In the genomic region with DNA sequence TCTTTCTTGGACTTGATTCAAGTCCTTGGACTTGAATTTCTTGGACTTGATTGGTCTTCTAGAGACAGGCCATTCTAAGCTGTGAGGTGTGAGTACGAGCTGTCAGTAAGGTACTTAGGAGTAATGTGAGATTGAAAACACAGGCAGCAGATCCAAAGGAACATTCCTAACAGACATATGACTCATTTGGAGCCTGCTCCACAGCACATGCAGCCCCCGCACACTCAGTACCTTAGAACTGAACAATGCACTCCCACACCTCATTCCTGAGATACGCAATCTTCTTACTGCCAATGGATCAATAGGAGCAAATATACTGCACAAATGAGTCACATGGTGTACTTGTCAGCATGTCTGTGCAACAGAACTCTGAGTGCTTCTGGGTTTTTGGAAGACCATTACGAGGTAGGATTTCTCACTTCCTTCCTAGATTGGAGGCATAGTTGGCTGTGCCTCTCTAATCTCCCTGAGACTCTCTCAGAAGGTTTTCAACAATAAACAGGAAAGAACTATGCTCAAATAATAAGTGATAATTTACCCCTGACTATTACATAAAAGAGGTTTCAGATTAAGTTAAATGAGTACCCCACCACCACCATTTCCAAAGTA, we compare ENCODE assay signal across 20 cellular contexts.
DNase-seq lines count a peak whose midpoint lies in the region; ATAC-seq, FAIRE-seq and TF ChIP-seq lines count a peak whose summit lies in the region.
"Had no signal": no experiment of that assay in that cellular context is flagged by ENCODE, and none has a peak within 500 bp of the region (broad histone marks: within the 10 kb centered on the region; RNA-seq: fewer than 3 reads in every experiment).

No MANE protein-coding gene starts in this region.

- no peak for FAIRE-seq in urothelium cell line (lab: Jason Lieb, UNC)

- no peaks in the 10 kb centered on the region for H3K4me1 ChIP-seq in foreskin keratinocyte
- no peaks in the 10 kb centered on the region for H3K4me1 ChIP-seq in lower lobe of right lung
- H3K4me1 ChIP-seq: Caco-2 had no signal

- no peak for TF ChIP-seq CTCF in astrocyte of the cerebellum (IDR thresholded peaks at IDR 0.05; ENCODE audit: low read depth, low read length, missing control alignments)
- no peak for TF ChIP-seq CTCF in foreskin keratinocyte (conservative IDR thresholded peaks at IDR 0.05)
- no peak for TF ChIP-seq CTCF in lower lobe of right lung (IDR thresholded peaks at IDR 0.05)

- H3K36me3 ChIP-seq in lower lobe of right lung = no peaks in the 10 kb centered on the region

- peak; percentile 15 for DNase-seq in astrocyte of the cerebellum (ENCODE audit: low read depth)
- DNase-seq in foreskin keratinocyte = peak; percentile 85 to 91
- no peak for DNase-seq in lower lobe of right lung
- DNase-seq in urothelium cell line (ENCODE audit: low spot score) = peak; percentile 68
- no peak for DNase-seq in NCI-H146 (lab: John Stamatoyannopoulos, UW)
- no peak for DNase-seq in stimulated activated CD4-positive, alpha-beta T cell treated with anti-CD3 and anti-CD28 coated beads, Interleukin-12 subunit alpha, Interleukin-12 subunit beta, amount 100 ng/mL, for 4 hours
- DNase-seq in activated T-cell treated with anti-CD3 and anti-CD28 coated beads, Interleukin-2, amount 50 U/mL, for 48 hours = no peak
- DNase-seq: activated CD4-positive, alpha-beta T cell treated with anti-CD3 and anti-CD28 coated beads for 48 hours; AML-193; Caco-2; effector memory CD4-positive, alpha-beta T cell; mucosa of descending colon; NCI-H2171 treated with DMSO at 0.1 percent for 48 hours; SHP77 treated with DMSO at 0.1 percent for 48 hours; stimulated activated CD4-positive, alpha-beta T cell treated with anti-CD3 and anti-CD28 coated beads, Interleukin-1b, Interleukin-23, amount 100 ng/mL, for 48 hours; stimulated activated naive CD4-positive, alpha-beta T cell treated with Interleukin-2 at 50 U/mL for 16 hours; T-cell; trophoblast cell had no signal

- peak; percentile 98 for ATAC-seq in foreskin keratinocyte
- ATAC-seq in lower lobe of right lung = peak; percentile 28 to 45
- ATAC-seq: GM23338, mucosa of descending colon, sciatic nerve, T-cell had no signal

- in situ Hi-C loops in astrocyte of the cerebellum (cut with HindIII; ENCODE audit: low sequenced_read_pairs) = no loop called here

- H3K9me3 ChIP-seq in lower lobe of right lung = no peaks in the 10 kb centered on the region
- H3K9me3 ChIP-seq: Caco-2 had no signal

- no peak overlapping the region for H3K4me3 ChIP-seq in astrocyte of the cerebellum (ENCODE audit: low read depth, low read length)
- no peak overlapping the region for H3K4me3 ChIP-seq in lower lobe of right lung
- H3K4me3 ChIP-seq: GM23338, mucosa of descending colon had no signal

- intact Hi-C loops in lower lobe of right lung (cut with DNase I) = no loop called here

- H3K27ac ChIP-seq in foreskin keratinocyte (peak overlapping the region; percentile 28), lower lobe of right lung (no peak overlapping the region)

- H3K27me3 ChIP-seq in foreskin keratinocyte (no peaks in the 10 kb centered on the region), lower lobe of right lung (ENCODE audit: low read depth) (no peaks in the 10 kb centered on the region)

Comparison
In these comparisons a context has a peak if more than half of its experiments do, and no peak if none do; other contexts are left out.
1. DNase-seq: peak in astrocyte of the cerebellum (single experiment), foreskin keratinocyte (2 of 2) and urothelium cell line (single experiment); none in lower lobe of right lung (single experiment), NCI-H146 (single experiment), stimulated activated CD4-positive, alpha-beta T cell treated with anti-CD3 and anti-CD28 coated beads, Interleukin-12 subunit alpha, Interleukin-12 subunit beta, amount 100 ng/mL, for 4 hours (single experiment) and activated T-cell treated with anti-CD3 and anti-CD28 coated beads, Interleukin-2, amount 50 U/mL, for 48 hours (0 of 2).